ENCODE assay signal across 9 cellular contexts in the genomic region with DNA sequence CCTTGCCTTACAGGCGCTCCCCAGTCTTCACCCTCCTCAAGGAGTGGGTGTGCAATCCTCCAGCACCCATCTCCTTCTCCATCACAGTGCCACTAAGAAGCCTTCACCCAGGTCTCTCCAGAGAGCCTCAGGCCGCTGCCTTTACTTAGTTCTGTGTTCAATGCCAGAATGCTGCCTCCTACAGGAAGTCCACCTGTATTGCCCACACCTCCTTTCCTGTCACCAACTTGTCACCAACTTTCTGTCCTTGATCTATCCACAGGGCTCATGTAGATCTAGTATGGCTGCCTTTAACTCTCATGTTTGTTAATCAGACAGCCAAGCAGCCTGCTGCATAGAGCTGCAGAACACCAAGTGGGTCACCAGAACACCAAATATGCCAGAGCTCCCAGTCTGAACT. TPM values are rescaled to one million over a fixed set of nuclear protein-coding genes. Genes with fewer than 3 reads are reported as not detected.
A peak's percentile ranks its signal among the peaks of the same experiment; 100 is the strongest.
DNase-seq lines count a peak whose midpoint lies in the region; ATAC-seq, FAIRE-seq and TF ChIP-seq lines count a peak whose summit lies in the region.
"Had no signal": no experiment of that assay in that cellular context is flagged by ENCODE, and none has a peak within 500 bp of the region (broad histone marks: within the 10 kb centered on the region; RNA-seq: fewer than 3 reads in every experiment).

No MANE protein-coding gene starts in this region.

- H3K4me2 ChIP-seq in OCI-LY7 (ENCODE audit: low read length) = peak overlapping the region; percentile 64
- no peak overlapping the region for H3K4me2 ChIP-seq in endothelial cell of umbilical vein (ENCODE audit: insufficient read depth, low read length)

- ATAC-seq in stimulated activated naive CD8-positive, alpha-beta T cell treated with anti-CD3 and anti-CD28 coated beads, Interleukin-15, Interleukin-2, amounts not matched to agents 100 U/mL and 50 U/mL, for 24 hours = peak; percentile 20
- ATAC-seq in GM19035 (IDR thresholded peaks at IDR 0.05; ENCODE audit: unreplicated experiment) (no peak), HG03521 (IDR thresholded peaks at IDR 0.05; ENCODE audit: unreplicated experiment) (no peak)

- H3K4me3 ChIP-seq in OCI-LY7 (ENCODE audit: low read depth, low read length, poor library complexity, severe bottlenecking) (no peak overlapping the region), endothelial cell of umbilical vein (replicated peaks in 1 of 3; ENCODE audit: insufficient read depth in 1 of 3, low read depth in 1 of 3, low read length in 3 of 3) (no peak overlapping the region)

- TF ChIP-seq POLR2A in endothelial cell of umbilical vein (IDR thresholded peaks at IDR 0.05; ENCODE audit: low read depth, low read length) = no peak

- H3K27me3 ChIP-seq in endothelial cell of umbilical vein (ENCODE audit: control insufficient read depth in 2 of 2, insufficient read depth in 2 of 2, low read length in 2 of 2) = no peaks in the 10 kb centered on the region

- peak overlapping the region; percentile 45; the same call in 1 of the 2 replicates for H2AFZ ChIP-seq in OCI-LY7 (ENCODE audit: low read length)
- no peak overlapping the region for H2AFZ ChIP-seq in endothelial cell of umbilical vein (ENCODE audit: low read depth, low read length)

- H4K20me1 ChIP-seq in OCI-LY7 (ENCODE audit: insufficient read depth, low read length) (no peaks in the 10 kb centered on the region), endothelial cell of umbilical vein (replicated peaks; ENCODE audit: control insufficient read depth, extremely low read depth, insufficient read depth, low read length) (no peaks in the 10 kb centered on the region)

- dilution Hi-C loops in endothelial cell of umbilical vein (cut with MboI; ENCODE audit: extremely low pct_ligation_motif_present, low sequenced_read_pairs) = no loop called here

- H3K4me1 ChIP-seq in OCI-LY7 (ENCODE audit: insufficient read depth, low read length, poor library complexity, severe bottlenecking) (peaks cover 70% of the 10 kb centered on the region), endothelial cell of umbilical vein (ENCODE audit: control insufficient read depth, extremely low read depth, insufficient read depth, low read length) (peaks cover 12% of the 10 kb centered on the region)

- FAIRE-seq in endothelial cell of umbilical vein (lab: Jason Lieb, UNC) = peak; percentile 46

- H3K9me3 ChIP-seq in OCI-LY7 (ENCODE audit: low read length) (no peaks in the 10 kb centered on the region), endothelial cell of umbilical vein (replicated peaks; ENCODE audit: control insufficient read depth, insufficient read depth, low read length) (no peaks in the 10 kb centered on the region)

- H3K27ac ChIP-seq in OCI-LY7 (ENCODE audit: low read depth, low read length, poor library complexity, severe bottlenecking) (peak overlapping the region; percentile 64), endothelial cell of umbilical vein (ENCODE audit: insufficient read depth, low read depth, low read length) (no peak overlapping the region)

- H3K9me1 ChIP-seq in endothelial cell of umbilical vein (replicated peaks; ENCODE audit: control insufficient read depth, extremely low read depth, insufficient read depth, low read length) = no peaks in the 10 kb centered on the region

- H3K36me3 ChIP-seq in OCI-LY7 (ENCODE audit: insufficient read depth, low read length) (0 out of 2 replicates have a peak, but pooled peaks cover under 1% of the 10 kb centered on the region), endothelial cell of umbilical vein (ENCODE audit: control insufficient read depth in 2 of 2, extremely low read depth in 1 of 2, insufficient read depth in 2 of 2, low read length in 2 of 2) (no peaks in the 10 kb centered on the region)

- peak; percentile 42 for DNase-seq in activated naive CD4-positive, alpha-beta T cell treated with Interleukin-2 at 50 U/mL for 16 hours
- no peak for DNase-seq in activated naive CD4-positive, alpha-beta T cell treated with anti-CD3 and anti-CD28 coated beads, Interleukin-2, amount 50 U/mL, for 16 hours
- peak; percentile 79 for DNase-seq in OCI-LY7 (ENCODE audit: low spot score)
- no peak for DNase-seq in endothelial cell of umbilical vein (ENCODE audit: low read depth, low spot score)
- DNase-seq in stimulated activated naive CD8-positive, alpha-beta T cell treated with anti-CD3 and anti-CD28 coated beads, Interleukin-15, Interleukin-2, amounts not matched to agents 100 U/mL and 50 U/mL, for 24 hours = peak; percentile 49
- DNase-seq in NCI-H748 treated with DMSO at 0.1 percent for 48 hours (lab: John Stamatoyannopoulos, UW) = no peak

- intact Hi-C loops in OCI-LY7 (cut with micrococcal nuclease; ENCODE audit: unreplicated experiment) = loop anchor here (10.0 kb wide), 1 partner anchor 181 kb away; a partner anchor contains a TSS
- intact Hi-C loops in endothelial cell of umbilical vein (cut with micrococcal nuclease) = no loop called here

- H3K9me2 ChIP-seq in OCI-LY7 (ENCODE audit: insufficient read depth, low read length) = no peaks in the 10 kb centered on the region

- CTCF ChIA-PET in OCI-LY7 (lab: Charles Lee; ENCODE audit: unreplicated experiment) = interaction anchor here (1.0 to 1.2 kb wide), 2 partner anchors 11 to 14 kb away, joined by 3 read pairs; a partner anchor contains a TSS
- CTCF ChIA-PET in endothelial cell of umbilical vein (lab: Charles Lee) = interaction anchor here (3.2 to 32.6 kb wide), 3 partner anchors 10 to 29 kb away, joined by 16 to 1517 read pairs (median 286); a partner anchor contains a TSS

- TF ChIP-seq CTCF in OCI-LY7 (conservative IDR thresholded peaks at IDR 0.05; ENCODE audit: low read length) (peak; percentile 82), endothelial cell of umbilical vein (IDR thresholded peaks at IDR 0.05; ENCODE audit: extremely low read depth in 1 of 2, insufficient read depth in 1 of 2, low read depth in 1 of 2, low read length in 2 of 2) (peak; percentile 21 to 35)

- POLR2A ChIA-PET in OCI-LY7 (lab: Charles Lee) (interaction anchor here (0.8 to 6.0 kb wide), 6 partner anchors 7 to 38 kb away, joined by 3 to 49 read pairs (median 8); a partner anchor contains a TSS), endothelial cell of umbilical vein (lab: Charles Lee) (no interaction called here)

- BruUV-seq in OCI-LY7 (replicated peaks; lab: Mats Ljungman, UMichigan) (no TSS peak), endothelial cell of umbilical vein (replicated peaks; lab: Mats Ljungman, UMichigan) (no TSS peak)

- H3K79me2 ChIP-seq in OCI-LY7 (ENCODE audit: insufficient read depth, low read depth, low read length) = peaks cover 11% of the 10 kb centered on the region; the same call in 1 of the 2 replicates
- peaks cover 10% of the 10 kb centered on the region for H3K79me2 ChIP-seq in endothelial cell of umbilical vein (ENCODE audit: control insufficient read depth, insufficient read depth, low read length)

- no peak overlapping the region for H3K9ac ChIP-seq in endothelial cell of umbilical vein (replicated peaks; ENCODE audit: extremely low read depth, insufficient read depth, low read length)

RNA-seq across cellular contexts. Expression of a gene that starts 0.5 kb away (rescaled TPM):
- total RNA-seq in OCI-LY7 (2014; rRNA removed; shearing (Covaris generic)) = 1.2 and 3.0 TPM in 2 replicates
- total RNA-seq in OCI-LY7 (2022) (4.2 and 4.9 TPM in 2 replicates), endothelial cell of umbilical vein (1.00 and 2.0 TPM in 2 replicates)
- 1.1 and 1.8 TPM in 2 replicates for polyA plus RNA-seq in endothelial cell of umbilical vein
- 0.65 and 1.8 TPM in 2 replicates for polyA plus RNA-seq in endothelial cell of umbilical vein (2011; cell fraction: cytosol; rRNA removed)
- polyA plus RNA-seq in endothelial cell of umbilical vein (2011; cell fraction: nucleus; rRNA removed) = 0.81 and 1.2 TPM in 2 replicates
- polyA plus RNA-seq in endothelial cell of umbilical vein (2012) = 0.59 and 0.76 TPM in 2 replicates
- polyA minus RNA-seq in endothelial cell of umbilical vein = 1.2 TPM in 1 of 2 replicates, not detected in the other
- polyA minus RNA-seq in endothelial cell of umbilical vein (2011; cell fraction: cytosol; rRNA and poly(A)+ RNA removed) = not detected
- not detected in 2 replicates for polyA minus RNA-seq in endothelial cell of umbilical vein (2011; cell fraction: nucleus; rRNA and poly(A)+ RNA removed)
- total RNA-seq: myocyte had no signal

RNA-seq across cellular contexts. Expression of a gene that starts 3.3 kb away (rescaled TPM):
- total RNA-seq in OCI-LY7 (2014; rRNA removed; shearing (Covaris generic)) = 36.5 and 46.8 TPM in 2 replicates
- 36.9 and 39.2 TPM in 2 replicates for total RNA-seq in OCI-LY7 (2022)
- 1.2 and 1.3 TPM in 2 replicates for total RNA-seq in endothelial cell of umbilical vein
- 1.8 and 2.1 TPM in 2 replicates for polyA plus RNA-seq in endothelial cell of umbilical vein
- 0.72 and 1.8 TPM in 2 replicates for polyA plus RNA-seq in endothelial cell of umbilical vein (2011; cell fraction: cytosol; rRNA removed)
- polyA plus RNA-seq in endothelial cell of umbilical vein (2011; cell fraction: nucleus; rRNA removed) = 0.31 and 0.61 TPM in 2 replicates
- 1.6 and 2.1 TPM in 2 replicates for polyA plus RNA-seq in endothelial cell of umbilical vein (2012)
- not detected in 2 replicates for polyA minus RNA-seq in endothelial cell of umbilical vein
- not detected for polyA minus RNA-seq in endothelial cell of umbilical vein (2011; cell fraction: cytosol; rRNA and poly(A)+ RNA removed)
- polyA minus RNA-seq in endothelial cell of umbilical vein (2011; cell fraction: nucleus; rRNA and poly(A)+ RNA removed) = not detected in 2 replicates

RNA-seq across cellular contexts. Expression of a gene that starts 7.3 kb away (rescaled TPM):
- total RNA-seq in OCI-LY7 (2014; rRNA removed; shearing (Covaris generic)) = 1.6 TPM in 1 of 2 replicates, not detected in the other
- total RNA-seq in OCI-LY7 (2022) (0.74 and 2.0 TPM in 2 replicates), endothelial cell of umbilical vein (not detected in 2 replicates)
- polyA plus RNA-seq in endothelial cell of umbilical vein = not detected in 2 replicates
- not detected in 2 replicates for polyA plus RNA-seq in endothelial cell of umbilical vein (2011; cell fraction: cytosol; rRNA removed)
- polyA plus RNA-seq in endothelial cell of umbilical vein (2011; cell fraction: nucleus; rRNA removed) = not detected in 2 replicates
- polyA plus RNA-seq in endothelial cell of umbilical vein (2012) = not detected in 2 replicates
- not detected in 2 replicates for polyA minus RNA-seq in endothelial cell of umbilical vein
- not detected for polyA minus RNA-seq in endothelial cell of umbilical vein (2011; cell fraction: cytosol; rRNA and poly(A)+ RNA removed)
- not detected in 2 replicates for polyA minus RNA-seq in endothelial cell of umbilical vein (2011; cell fraction: nucleus; rRNA and poly(A)+ RNA removed)
- total RNA-seq: myocyte had no signal

RNA-seq across cellular contexts. Expression of a gene that starts 10.2 kb away (rescaled TPM):
- 1.7 and 3.5 TPM in 2 replicates for total RNA-seq in OCI-LY7 (2014; rRNA removed; shearing (Covaris generic))
- total RNA-seq in OCI-LY7 (2022) = 2.5 TPM in 2 replicates
- total RNA-seq in endothelial cell of umbilical vein = not detected in 2 replicates
- not detected in 2 replicates for polyA plus RNA-seq in endothelial cell of umbilical vein
- not detected in 2 replicates for polyA plus RNA-seq in endothelial cell of umbilical vein (2011; cell fraction: cytosol; rRNA removed)
- not detected in 2 replicates for polyA plus RNA-seq in endothelial cell of umbilical vein (2011; cell fraction: nucleus; rRNA removed)
- polyA plus RNA-seq in endothelial cell of umbilical vein (2012) = not detected in 2 replicates
- not detected in 2 replicates for polyA minus RNA-seq in endothelial cell of umbilical vein
- polyA minus RNA-seq in endothelial cell of umbilical vein (2011; cell fraction: cytosol; rRNA and poly(A)+ RNA removed) = not detected
- not detected in 2 replicates for polyA minus RNA-seq in endothelial cell of umbilical vein (2011; cell fraction: nucleus; rRNA and poly(A)+ RNA removed)
- total RNA-seq: myocyte had no signal

RNA-seq across cellular contexts. Expression of a gene that starts 13.4 kb away (rescaled TPM):
- 0.98 and 1.1 TPM in 2 replicates for total RNA-seq in OCI-LY7 (2014; rRNA removed; shearing (Covaris generic))
- total RNA-seq in OCI-LY7 (2022) = 4.1 and 4.3 TPM in 2 replicates
- 0.46 TPM in 1 of 2 replicates, not detected in the other for total RNA-seq in endothelial cell of umbilical vein
- polyA plus RNA-seq in endothelial cell of umbilical vein = 0.08 TPM in 1 of 2 replicates, not detected in the other
- 0.08 TPM in 1 of 2 replicates, not detected in the other for polyA plus RNA-seq in endothelial cell of umbilical vein (2011; cell fraction: cytosol; rRNA removed)
- polyA plus RNA-seq in endothelial cell of umbilical vein (2011; cell fraction: nucleus; rRNA removed) = 0.13 and 0.15 TPM in 2 replicates
- not detected in 2 replicates for polyA plus RNA-seq in endothelial cell of umbilical vein (2012)
- 0.27 TPM in 1 of 2 replicates, not detected in the other for polyA minus RNA-seq in endothelial cell of umbilical vein
- not detected for polyA minus RNA-seq in endothelial cell of umbilical vein (2011; cell fraction: cytosol; rRNA and poly(A)+ RNA removed)
- polyA minus RNA-seq in endothelial cell of umbilical vein (2011; cell fraction: nucleus; rRNA and poly(A)+ RNA removed) = not detected in 2 replicates
- total RNA-seq: myocyte had no signal

Comparison
In these comparisons a context has a peak if more than half of its experiments do, and no peak if none do; other contexts are left out.
1. DNase-seq: peak in activated naive CD4-positive, alpha-beta T cell treated with Interleukin-2 at 50 U/mL for 16 hours (single experiment), OCI-LY7 (single experiment) and stimulated activated naive CD8-positive, alpha-beta T cell treated with anti-CD3 and anti-CD28 coated beads, Interleukin-15, Interleukin-2, amounts not matched to agents 100 U/mL and 50 U/mL, for 24 hours (single experiment); none in activated naive CD4-positive, alpha-beta T cell treated with anti-CD3 and anti-CD28 coated beads, Interleukin-2, amount 50 U/mL, for 16 hours (single experiment), endothelial cell of umbilical vein (single experiment) and NCI-H748 treated with DMSO at 0.1 percent for 48 hours (single experiment).
2. RNA of a gene that starts 3.3 kb away (total RNA-seq): 36.5 to 46.8 TPM in OCI-LY7; 1.2 to 1.3 TPM in endothelial cell of umbilical vein; every median in the first group is over 10 times any median in the second.